Comparison of ENCODE assay signal across 25 cellular contexts in the genomic region with DNA sequence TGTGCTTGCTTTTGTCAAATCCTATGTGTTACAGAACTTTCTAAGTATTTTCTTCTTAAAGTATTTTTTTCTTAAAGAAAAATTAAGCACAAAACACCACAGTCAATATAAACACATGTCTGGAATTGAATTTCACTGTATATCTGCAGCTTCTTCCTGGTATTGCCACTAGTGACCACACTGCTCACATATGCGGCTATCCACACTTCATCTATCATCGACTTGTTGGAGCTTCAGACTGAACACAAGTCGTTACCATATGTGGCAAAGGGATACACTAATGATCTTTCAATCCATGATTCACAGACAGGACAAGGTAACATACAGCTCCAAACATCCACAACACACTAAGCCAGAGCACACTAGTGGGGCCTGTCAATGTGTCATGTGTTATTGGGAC.
"Had no signal": no experiment of that assay in that cellular context is flagged by ENCODE, and none has a peak within 500 bp of the region (broad histone marks: within the 10 kb centered on the region; RNA-seq: fewer than 3 reads in every experiment).

No MANE protein-coding gene starts in this region.

- H3K27ac ChIP-seq: brain microvascular endothelial cell, coronary artery, dorsolateral prefrontal cortex, gastroesophageal sphincter, heart left ventricle had no signal

- H3K4me3 ChIP-seq: coronary artery, dorsolateral prefrontal cortex, gastroesophageal sphincter, heart left ventricle had no signal

- ATAC-seq: activated CD8-positive, alpha-beta T cell treated with anti-CD3 and anti-CD28 coated beads for 36 hours; activated T-cell treated with anti-CD3 and anti-CD28 coated beads, Interleukin-2, amount 50 U/mL, for 4 hours; activated T-helper 17 cell treated with anti-CD3 and anti-CD28 coated beads, Interleukin-2, amount 50 U/mL, for 72 hours; esophagus mucosa; gastroesophageal sphincter; heart left ventricle had no signal

- H3K9me3 ChIP-seq: gastroesophageal sphincter, heart left ventricle had no signal

- DNase-seq: activated CD4-positive, alpha-beta T cell treated with anti-CD3 and anti-CD28 coated beads for 4 hours; activated CD4-positive, alpha-beta T cell treated with anti-CD3 and anti-CD28 coated beads, Interleukin-2, amount 50 U/mL, for 1 hour; activated CD4-positive, alpha-beta T cell treated with anti-CD3 and anti-CD28 coated beads, Interleukin-2, amount 50 U/mL, for 48 hours; activated CD4-positive, CD25-positive, alpha-beta regulatory T cell; activated CD4-positive, CD25-positive, alpha-beta regulatory T cell treated with anti-CD3 and anti-CD28 coated beads, Interleukin-2, amount 50 U/mL, for 72 hours; activated CD8-positive, alpha-beta memory T cell treated with anti-CD3 and anti-CD28 coated beads for 24 hours; activated CD8-positive, alpha-beta T cell treated with anti-CD3 and anti-CD28 coated beads for 36 hours; activated effector memory CD4-positive, alpha-beta T cell treated with Interleukin-2 at 50 U/mL for 16 hours; activated gamma-delta T cell treated with Interleukin-2 at 50 U/mL for 16 hours; activated naive CD4-positive, alpha-beta T cell treated with anti-CD3 and anti-CD28 coated beads, Interleukin-2, amount 50 U/mL, for 16 hours; activated naive CD4-positive, alpha-beta T cell treated with Interleukin-2 at 50 U/mL for 16 hours; activated T-cell treated with anti-CD3 and anti-CD28 coated beads, Interleukin-2, amount 50 U/mL, for 4 hours; amniotic stem cell; anterior cingulate cortex; brain microvascular endothelial cell; dorsolateral prefrontal cortex; effector memory CD4-positive, alpha-beta T cell; endodermal cell; foreskin melanocyte; heart left ventricle; T-helper 2 cell had no signal

- H3K27me3 ChIP-seq: brain microvascular endothelial cell, gastroesophageal sphincter, heart left ventricle had no signal

- H3K4me1 ChIP-seq: gastroesophageal sphincter, heart left ventricle had no signal

- H3K36me3 ChIP-seq: brain microvascular endothelial cell, gastroesophageal sphincter, heart left ventricle had no signal
